Comparison of ENCODE assay signal across 28 cellular contexts in the genomic region with DNA sequence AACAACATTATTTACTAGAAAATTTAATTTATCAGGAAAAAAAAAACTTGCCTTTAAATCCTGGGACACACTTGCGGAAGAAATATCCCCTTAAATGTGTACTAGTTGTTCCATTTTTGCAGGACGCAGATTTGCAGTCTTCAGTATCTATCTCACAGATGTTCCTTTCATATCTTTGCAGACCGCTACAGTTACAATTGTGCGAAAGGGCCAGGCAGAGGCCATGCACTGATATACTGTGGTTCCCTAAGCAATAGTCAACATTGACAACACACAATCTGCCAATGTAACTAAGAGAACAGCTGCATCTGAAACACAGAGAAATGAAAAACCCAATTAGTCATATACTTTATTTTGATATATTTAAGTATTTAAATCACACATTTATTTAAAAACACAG.
"Had no signal": no experiment of that assay in that cellular context is flagged by ENCODE, and none has a peak within 500 bp of the region (broad histone marks: within the 10 kb centered on the region; RNA-seq: fewer than 3 reads in every experiment).

No MANE protein-coding gene starts in this region.

- DNase-seq: Karpas-422, KBM-7, MM.1S, MV-4-11, NCI-H1092, NCI-H1105, NCI-H1417 treated with DMSO at 0.1 percent for 48 hours, NCI-H1436 treated with DMSO at 0.1 percent for 48 hours, NCI-H1694 treated with DMSO at 0.1 percent for 48 hours, NCI-H187 treated with DMSO at 0.1 percent for 48 hours, NCI-H2029, NCI-H2227 treated with DMSO at 0.1 percent for 48 hours, NCI-H345, NCI-H446, NCI-H510A treated with DMSO at 0.1 percent for 48 hours, NCI-H524 treated with DMSO at 0.1 percent for 48 hours, PC-9, SHP77, SIG-M5, SJCRH30, T-cell had no signal

- H3K36me3 ChIP-seq: SJCRH30 had no signal

- H3K27ac ChIP-seq: KMS-11, PC-9, RWPE1, SJCRH30, SK-N-MC had no signal

- H2AFZ ChIP-seq: PC-9 had no signal

- H3K4me3 ChIP-seq: PC-9, SJCRH30, SK-N-MC had no signal

- H3K27me3 ChIP-seq: SJCRH30 had no signal

- H3K4me1 ChIP-seq: SJCRH30 had no signal

- ATAC-seq: Panc1, Right ventricle myocardium inferior, SK-N-SH treated with all-trans-retinoic acid at 6 μM for 48 hours, T-cell had no signal

- H3K9me3 ChIP-seq: SJCRH30 had no signal

- H3K4me2 ChIP-seq: KMS-11, PC-9 had no signal

- FAIRE-seq: RCC 7860 had no signal

- H3K9ac ChIP-seq: KMS-11 had no signal
